In the genomic region with DNA sequence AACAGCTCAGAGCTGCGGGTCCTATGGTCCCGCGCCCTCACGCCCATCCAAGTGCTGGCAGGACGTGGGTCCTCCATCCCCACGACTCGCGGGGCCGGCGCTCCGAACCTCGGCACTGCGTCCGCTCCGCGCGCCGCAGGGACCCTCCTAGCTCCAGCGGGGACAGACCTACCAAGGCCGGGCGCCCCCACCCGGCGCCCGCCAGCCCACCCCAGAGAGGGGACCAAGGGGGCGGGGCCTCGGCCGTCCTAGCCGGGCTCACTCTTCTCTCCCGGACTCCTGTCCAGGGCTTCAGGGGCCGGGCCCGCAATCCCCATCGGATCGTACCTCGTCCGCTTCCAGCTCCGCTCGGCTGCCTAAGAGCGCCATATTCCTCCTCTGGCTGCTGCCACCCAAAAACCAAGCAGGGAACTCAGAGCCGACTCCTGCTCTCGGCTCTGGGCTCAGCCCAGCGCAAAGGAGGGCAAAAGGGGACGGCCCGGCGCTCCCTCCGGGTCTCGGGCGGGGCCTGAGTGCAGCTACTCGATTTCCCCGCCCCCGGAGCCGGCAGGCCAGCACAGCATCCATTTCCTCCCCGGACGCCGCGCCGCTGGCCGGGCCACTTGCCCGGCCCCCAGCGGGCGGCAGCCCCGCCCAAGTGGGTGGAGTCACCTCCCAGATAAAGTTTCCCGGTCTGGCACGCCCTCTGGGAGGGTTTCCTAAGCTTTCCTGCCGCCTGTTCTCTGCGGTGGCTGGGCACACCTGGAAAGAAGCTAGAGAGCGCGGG, we compare ENCODE assay signal across 8 cellular contexts. TPM values are rescaled to one million over a fixed set of nuclear protein-coding genes. Genes with fewer than 3 reads are reported as not detected.
A peak's percentile ranks its signal among the peaks of the same experiment; 100 is the strongest.
DNase-seq lines count a peak whose midpoint lies in the region; ATAC-seq, FAIRE-seq and TF ChIP-seq lines count a peak whose summit lies in the region.

A gene (minus strand): TSS at position 460 of the 766 bp plus-strand sequence. CDS start 91 bp downstream, at position 369.

- under 1% methylated on average over 41 of the region's 67 CpGs for WGBS in prostate gland

- peak; percentile 89 for ATAC-seq in HG02623 (IDR thresholded peaks at IDR 0.05; ENCODE audit: unreplicated experiment)

- no peaks in the 10 kb centered on the region for H3K36me3 ChIP-seq in right atrium auricular region
- H3K36me3 ChIP-seq in prostate gland, result no peaks in the 10 kb centered on the region

- 0 out of 3 replicates have a peak, but pooled peaks have one; percentile 11 for TF ChIP-seq CTCF in GM12872 (IDR thresholded peaks at IDR 0.05; ENCODE audit: insufficient read depth, low read depth, low read length)
- peak in 1 of 2 donors; percentile 44 for TF ChIP-seq CTCF in right atrium auricular region (IDR thresholded peaks at IDR 0.05)
- peak in 3 of 4 experiments; percentile 24 to 31 (median 25) for TF ChIP-seq CTCF in prostate gland (IDR thresholded peaks at IDR 0.05)

- H3K4me3 ChIP-seq in right atrium auricular region, result peak within 1 kb of the TSS; percentile 74 to 82
- H3K4me3 ChIP-seq in prostate gland, result peak within 1 kb of the TSS; percentile 79 to 83

- H3K9me3 ChIP-seq in right atrium auricular region (no peaks in the 10 kb centered on the region), prostate gland (no peaks in the 10 kb centered on the region)

- peak; percentile 77 for TF ChIP-seq POLR2A in prostate gland (IDR thresholded peaks at IDR 0.05)

- DNase-seq in NCI-H1092 (lab: John Stamatoyannopoulos, UW) (peak; percentile 83), T-helper 1 cell (peak; percentile 68 to 87 (median 77)), amygdala (lab: John Stamatoyannopoulos, UW) (peak in 55 of 56 donors; percentile 21 to 85 (median 65)), right atrium auricular region (ENCODE audit: low spot score) (peak; percentile 90), prostate gland (ENCODE audit: low spot score) (peak; percentile 92), urothelium cell line (ENCODE audit: low spot score) (peak; percentile 93)

- H3K4me1 ChIP-seq in right atrium auricular region, result peaks cover 0 to 13% of the 10 kb centered on the region in 2 donors
- no peaks in the 10 kb centered on the region for H3K4me1 ChIP-seq in prostate gland (replicated peaks)

- no peak for FAIRE-seq in urothelium cell line (lab: Jason Lieb, UNC)

- intact Hi-C loops in prostate gland (cut with DNase I), result loop anchor here (2.0 to 5.0 kb wide), 2 partner anchors 95 to 116 kb away; a partner anchor contains a TSS

- H3K27ac ChIP-seq in right atrium auricular region, result peak within 1 kb of the TSS; percentile 78 to 87
- peak within 1 kb of the TSS; percentile 79 to 91 for H3K27ac ChIP-seq in prostate gland

- H3K27me3 ChIP-seq in right atrium auricular region, result no peaks in the 10 kb centered on the region
- no peaks in the 10 kb centered on the region for H3K27me3 ChIP-seq in prostate gland (replicated peaks; ENCODE audit: insufficient read depth)

RNA-seq across cellular contexts. Expression of the gene that starts here (rescaled TPM):
- total RNA-seq in right atrium auricular region (1 to 10 TPM; 2.0 to 2.3 TPM), prostate gland (1 to 10 TPM; 4.2 to 4.3 TPM)

Comparison
In these comparisons a context has a peak if more than half of its experiments do, and no peak if none do; other contexts are left out.
1. Peak in every context shown above with its lines: DNase-seq, ATAC-seq, H3K4me3 ChIP-seq and H3K27ac ChIP-seq.